ENCODE assay signal across 23 cellular contexts in the genomic region with DNA sequence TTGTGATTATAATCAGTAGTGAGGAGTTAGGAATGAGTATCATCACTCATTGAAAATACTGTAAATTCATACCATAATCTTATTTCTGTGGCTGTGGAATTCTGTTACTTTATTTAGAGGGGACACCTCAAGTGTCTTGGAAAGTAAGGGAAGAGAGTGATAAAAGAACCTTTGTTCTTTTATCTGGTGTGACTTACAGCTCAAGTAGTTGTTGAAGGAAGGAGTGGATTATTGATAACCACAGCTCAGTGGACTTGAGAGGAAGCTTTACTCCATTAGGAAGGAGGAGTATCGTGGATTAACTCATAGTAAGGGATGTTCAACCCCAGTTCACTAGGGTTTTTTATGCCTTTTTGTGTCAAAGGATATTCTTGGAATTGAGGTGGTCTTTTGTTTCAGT. TPM values are rescaled to one million over a fixed set of nuclear protein-coding genes. Genes with fewer than 3 reads are reported as not detected.
DNase-seq lines count a peak whose midpoint lies in the region; ATAC-seq, FAIRE-seq and TF ChIP-seq lines count a peak whose summit lies in the region.
"Had no signal": no experiment of that assay in that cellular context is flagged by ENCODE, and none has a peak within 500 bp of the region (broad histone marks: within the 10 kb centered on the region; RNA-seq: fewer than 3 reads in every experiment).

No MANE protein-coding gene starts in this region.

- intact Hi-C loops in left ventricle myocardium superior (cut with micrococcal nuclease) (no loop called here), left ventricle myocardium inferior (cut with micrococcal nuclease) (no loop called here)

- H3K4me3 ChIP-seq in left ventricle myocardium inferior: no peak overlapping the region
- no peak overlapping the region for H3K4me3 ChIP-seq in small intestine (ENCODE audit: low read depth in 1 of 2, low read length in 2 of 2)
- H3K4me3 ChIP-seq: A549, BLaER1, GM12878, HAP-1 had no signal

- no peak overlapping the region for H3K27ac ChIP-seq in left ventricle myocardium inferior (replicated peaks)
- no peak overlapping the region for H3K27ac ChIP-seq in small intestine (ENCODE audit: low read depth in 1 of 2, low read length in 1 of 2)
- H3K27ac ChIP-seq: 22Rv1, A549, BLaER1, HL-60 had no signal

- H3K4me1 ChIP-seq in left ventricle myocardium inferior: peaks cover 10% of the 10 kb centered on the region
- no peaks in the 10 kb centered on the region for H3K4me1 ChIP-seq in small intestine (ENCODE audit: control insufficient read depth in 2 of 2, insufficient read depth in 1 of 2, low read depth in 1 of 2, low read length in 1 of 2)
- H3K4me1 ChIP-seq: A549, BLaER1 had no signal

- TF ChIP-seq CTCF in left ventricle myocardium inferior (IDR thresholded peaks at IDR 0.05; ENCODE audit: borderline replicate concordance): no peak
- TF ChIP-seq CTCF in glutamatergic neuron (IDR thresholded peaks at IDR 0.05; ENCODE audit: partially characterized antibody, unreplicated experiment): no peak

- H3K4me3 Mint-ChIP-seq in glutamatergic neuron (ENCODE audit: unreplicated experiment): no peak overlapping the region
- H3K4me3 Mint-ChIP-seq: CD14-positive monocyte; CD4-positive, alpha-beta memory T cell; IgD-negative memory B cell had no signal

- no peak for FAIRE-seq in small intestine (lab: Jason Lieb, UNC)
- FAIRE-seq: A549, GM12878, H1, HTR-8/SVneo had no signal

- no peaks in the 10 kb centered on the region for H3K27me3 Mint-ChIP-seq in glutamatergic neuron (ENCODE audit: unreplicated experiment)
- H3K27me3 Mint-ChIP-seq: CD4-positive, alpha-beta memory T cell; IgD-negative memory B cell had no signal

- H3K27me3 ChIP-seq in left ventricle myocardium inferior (ENCODE audit: low read depth) (no peaks in the 10 kb centered on the region), small intestine (ENCODE audit: control insufficient read depth in 2 of 2, insufficient read depth in 2 of 2, low read length in 2 of 2) (no peaks in the 10 kb centered on the region)
- H3K27me3 ChIP-seq: BLaER1 had no signal

- ATAC-seq in left ventricle myocardium superior: peak; percentile 34
- ATAC-seq: A549, GM12878 had no signal

- no peaks in the 10 kb centered on the region for H3K36me3 Mint-ChIP-seq in glutamatergic neuron (ENCODE audit: unreplicated experiment)
- H3K36me3 Mint-ChIP-seq: IgD-negative memory B cell had no signal

- WGBS in small intestine, 3 donors: 29 to 75% (median 50%) methylated on average over 1 of the region's 1 CpG

- H3K9me3 ChIP-seq in left ventricle myocardium inferior (replicated peaks) (no peaks in the 10 kb centered on the region), small intestine (ENCODE audit: control insufficient read depth, low read depth) (no peaks in the 10 kb centered on the region)
- H3K9me3 ChIP-seq: A549, BLaER1, HAP-1 had no signal

- H3K9me3 Mint-ChIP-seq in glutamatergic neuron (ENCODE audit: unreplicated experiment): no peaks in the 10 kb centered on the region
- H3K9me3 Mint-ChIP-seq: CD4-positive, alpha-beta memory T cell; IgD-negative memory B cell had no signal

- peak; percentile 12 for DNase-seq in NCI-H2171 treated with DMSO at 0.1 percent for 48 hours (lab: John Stamatoyannopoulos, UW)
- no peak for DNase-seq in NCI-H2171 (lab: John Stamatoyannopoulos, UW)
- no peak for DNase-seq in left ventricle myocardium superior
- no peak for DNase-seq in left ventricle myocardium inferior
- DNase-seq in glutamatergic neuron: no peak
- DNase-seq in small intestine: peak; percentile 10
- DNase-seq in AML-193 (lab: John Stamatoyannopoulos, UW): no peak
- no peak for DNase-seq in anterior cingulate cortex (lab: John Stamatoyannopoulos, UW)
- DNase-seq: CD4-positive, alpha-beta memory T cell; DMS 273 treated with DMSO at 0.1 percent for 48 hours; DMS53; DND-41; EL had no signal

- H3K36me3 ChIP-seq in left ventricle myocardium inferior (peaks cover 38% of the 10 kb centered on the region), small intestine (ENCODE audit: control insufficient read depth in 2 of 2, insufficient read depth in 2 of 2, low read length in 2 of 2) (peaks cover 0 to 5% of the 10 kb centered on the region in 2 donors)

- H3K4me1 Mint-ChIP-seq in glutamatergic neuron (ENCODE audit: low read depth, unreplicated experiment): peaks cover 42% of the 10 kb centered on the region

- peak overlapping the region; percentile 63 for H3K27ac Mint-ChIP-seq in glutamatergic neuron (ENCODE audit: unreplicated experiment)
- H3K27ac Mint-ChIP-seq: CD4-positive, alpha-beta memory T cell; IgD-negative memory B cell had no signal

RNA-seq across cellular contexts. Expression of a gene that starts 32.2 kb away (rescaled TPM):
- total RNA-seq in left ventricle myocardium superior (21.9 TPM), left ventricle myocardium inferior (18.0 TPM), glutamatergic neuron (ENCODE audit: unreplicated experiment) (3.7 TPM)
- polyA plus RNA-seq in small intestine: 10 to 100 TPM; 26.3 to 54.9 (median 42.5) TPM

Comparison
In these comparisons a context has a peak if more than half of its experiments do, and no peak if none do; other contexts are left out.
1. DNase-seq: peak in NCI-H2171 treated with DMSO at 0.1 percent for 48 hours (single experiment) and small intestine (single experiment); none in NCI-H2171 (single experiment), left ventricle myocardium superior (single experiment), left ventricle myocardium inferior (single experiment), glutamatergic neuron (single experiment), AML-193 (0 of 2) and anterior cingulate cortex (0 of 58).